In genomic region chr14:94392510-94392935, GRCh38 we compare ENCODE assay signal across 10 cellular contexts. TPM values are rescaled to one million over a fixed set of nuclear protein-coding genes. Genes with fewer than 3 reads are reported as not detected.
DNase-seq lines count a peak whose midpoint lies in the region; ATAC-seq lines count a peak whose summit lies in the region.
"Had no signal": no experiment of that assay in that cellular context is flagged by ENCODE, and none has a peak within 500 bp of the region (broad histone marks: within the 10 kb centered on the region; RNA-seq: fewer than 3 reads in every experiment).

No MANE protein-coding gene starts in this region.

- ATAC-seq in sciatic nerve (peak; percentile 34), GM21528 (IDR thresholded peaks at IDR 0.05; ENCODE audit: low FRiP score, unreplicated experiment) (no peak), GM19397 (IDR thresholded peaks at IDR 0.05; ENCODE audit: unreplicated experiment) (no peak)

- intact Hi-C loops in sciatic nerve (cut with DNase I): no loop called here

- H3K27ac ChIP-seq in caudate nucleus (ENCODE audit: low read depth, low read length): peak overlapping the region; percentile 52

- peak; percentile 44 for DNase-seq in GM04504 (ENCODE audit: low read depth)
- peak; percentile 90 for DNase-seq in NOMO-1 treated with DMSO at 0.1 percent for 48 hours (lab: John Stamatoyannopoulos, UW; ENCODE audit: unreplicated experiment)
- peak in 2 of 61 donors; percentile 7 to 11 for DNase-seq in caudate nucleus (lab: John Stamatoyannopoulos, UW)
- no peak for DNase-seq in sciatic nerve (ENCODE audit: low spot score)
- no peak for DNase-seq in NCI-H1092 (lab: John Stamatoyannopoulos, UW)
- no peak for DNase-seq in KG1 (lab: John Stamatoyannopoulos, UW)
- DNase-seq: activated CD8-positive, alpha-beta memory T cell treated with anti-CD3 and anti-CD28 coated beads for 24 hours; Karpas-422 had no signal

RNA-seq across cellular contexts. Expression of gene SERPINA1, which starts 4.1 kb away (rescaled TPM):
- 28.5 TPM for total RNA-seq in sciatic nerve

RNA-seq across cellular contexts. Expression of gene SERPINA2, which starts 26.0 kb away (rescaled TPM):
- not detected for total RNA-seq in sciatic nerve

Comparison
In these comparisons a context has a peak if more than half of its experiments do, and no peak if none do; other contexts are left out.
1. DNase-seq: peak in GM04504 (single experiment) and NOMO-1 treated with DMSO at 0.1 percent for 48 hours (single experiment); none in sciatic nerve (single experiment), NCI-H1092 (single experiment) and KG1 (single experiment).